ENCODE assay signal across 10 cellular contexts in genomic region chr4:118967393-118967792, GRCh38.
DNase-seq lines count a peak whose midpoint lies in the region; ATAC-seq, FAIRE-seq and TF ChIP-seq lines count a peak whose summit lies in the region.
"Had no signal": no experiment of that assay in that cellular context is flagged by ENCODE, and none has a peak within 500 bp of the region (broad histone marks: within the 10 kb centered on the region; RNA-seq: fewer than 3 reads in every experiment).

No MANE protein-coding gene starts in this region.

- H4K20me1 ChIP-seq in PC-9 (ENCODE audit: insufficient read depth), result no peaks in the 10 kb centered on the region

- POLR2A ChIA-PET in PC-9 (lab: Charles Lee; ENCODE audit: unreplicated experiment), result interaction anchor here (0.6 kb wide), 2 partner anchors 329 to 333 kb away, joined by 3 to 5 read pairs; no protein-coding TSS in a partner anchor

- CTCF ChIA-PET in PC-9 (lab: Charles Lee), result interaction anchor here (1.5 kb wide), 1 partner anchor 195 kb away, joined by 6 read pairs; no protein-coding TSS in a partner anchor

- no peak overlapping the region for H2AFZ ChIP-seq in PC-9

- H3K4me3 ChIP-seq in PC-9 (no peak overlapping the region), sigmoid colon (no peak overlapping the region)

- peak overlapping the region; percentile 19; the same call in 1 of the 2 replicates for H3K4me2 ChIP-seq in PC-9

- H3K36me3 ChIP-seq in PC-9 (ENCODE audit: low read depth), result no peaks in the 10 kb centered on the region
- H3K36me3 ChIP-seq in sigmoid colon, result no peaks in the 10 kb centered on the region

- H3F3A ChIP-seq in PC-9 (ENCODE audit: insufficient read depth, low read depth), result peaks cover 7% of the 10 kb centered on the region; the same call in 1 of the 2 replicates

- no peak for ATAC-seq in HG03571 (IDR thresholded peaks at IDR 0.05; ENCODE audit: unreplicated experiment)
- no peak for ATAC-seq in GM18858 (IDR thresholded peaks at IDR 0.05; ENCODE audit: unreplicated experiment)

- peak overlapping the region; percentile 49 for H3K27ac ChIP-seq in PC-9
- H3K27ac ChIP-seq in sigmoid colon, result peak overlapping the region; percentile 82 to 90 (median 86)

- H3K9me2 ChIP-seq in PC-9 (ENCODE audit: insufficient read depth), result no peaks in the 10 kb centered on the region

- no peak for DNase-seq in GM18507 (ENCODE audit: extremely low spot score, insufficient read length, low read depth)
- no peak for DNase-seq in PC-9
- DNase-seq in fibroblast of gingiva (ENCODE audit: low read depth), result peak; percentile 63
- DNase-seq in sigmoid colon, result peak; percentile 62
- DNase-seq in posterior cingulate gyrus, result no peak
- no peak for DNase-seq in mesenteric fat pad (ENCODE audit: low spot score)
- DNase-seq: DMS153, NCI-H446 treated with DMSO at 0.1 percent for 48 hours had no signal

- H3K79me2 ChIP-seq in PC-9 (ENCODE audit: low read depth), result no peaks in the 10 kb centered on the region

- TF ChIP-seq POLR2A in sigmoid colon (IDR thresholded peaks at IDR 0.05), result no peak

- intact Hi-C loops in PC-9 (cut with micrococcal nuclease; ENCODE audit: unreplicated experiment) (no loop called here), sigmoid colon (cut with DNase I) (loop anchor here (2.0 kb wide), 1 partner anchor 71 kb away; no protein-coding TSS in a partner anchor), posterior cingulate gyrus (cut with DNase I) (loop anchor here (10.0 kb wide), 2 partner anchors 73 to 223 kb away; no protein-coding TSS in a partner anchor)

- H3K9me3 ChIP-seq in PC-9 (ENCODE audit: insufficient read depth, low read depth) (no peaks in the 10 kb centered on the region), sigmoid colon (no peaks in the 10 kb centered on the region)

- BruUV-seq in PC-9 (replicated peaks; lab: Mats Ljungman, UMichigan), result no TSS peak

- H3K4me1 ChIP-seq in PC-9 (replicated peaks; ENCODE audit: insufficient read depth) (peaks cover 16% of the 10 kb centered on the region), sigmoid colon (peaks cover 0 to 99% (median 94%) of the 10 kb centered on the region in 4 donors)

- TF ChIP-seq CTCF in PC-9 (conservative IDR thresholded peaks at IDR 0.05) (no peak), sigmoid colon (IDR thresholded peaks at IDR 0.05) (no peak)

- TF ChIP-seq EP300 in sigmoid colon (IDR thresholded peaks at IDR 0.05), result peak in 1 of 4 donors; percentile 13

- FAIRE-seq in GM18507 (lab: Jason Lieb, UNC), result peak; percentile 29

- 78 to 86% methylated on average over 2 of the region's 2 CpGs for WGBS in sigmoid colon, 2 donors

- H3K27me3 ChIP-seq in PC-9 (ENCODE audit: insufficient read depth, low read depth), result no peaks in the 10 kb centered on the region
- no peaks in the 10 kb centered on the region for H3K27me3 ChIP-seq in sigmoid colon

Comparison
In these comparisons a context has a peak if more than half of its experiments do, and no peak if none do; other contexts are left out.
1. DNase-seq: peak in fibroblast of gingiva (single experiment) and sigmoid colon (single experiment); none in GM18507 (single experiment), PC-9 (0 of 2), posterior cingulate gyrus (0 of 10) and mesenteric fat pad (single experiment).